Comparison of ENCODE assay signal across 1 cellular context in genomic region chr6:53309897-53310291, GRCh38.
TF ChIP-seq lines count a peak whose summit lies in the region.

No MANE protein-coding gene starts in this region.

TF ChIP-seq in SK-N-SH treated with all-trans-retinoic acid at 6 μM for 48 hours, 23 proteins besides CTCF, POLR2A, EP300 and RAD21 (continued from another document):
- TF ChIP-seq, protein P1, sequence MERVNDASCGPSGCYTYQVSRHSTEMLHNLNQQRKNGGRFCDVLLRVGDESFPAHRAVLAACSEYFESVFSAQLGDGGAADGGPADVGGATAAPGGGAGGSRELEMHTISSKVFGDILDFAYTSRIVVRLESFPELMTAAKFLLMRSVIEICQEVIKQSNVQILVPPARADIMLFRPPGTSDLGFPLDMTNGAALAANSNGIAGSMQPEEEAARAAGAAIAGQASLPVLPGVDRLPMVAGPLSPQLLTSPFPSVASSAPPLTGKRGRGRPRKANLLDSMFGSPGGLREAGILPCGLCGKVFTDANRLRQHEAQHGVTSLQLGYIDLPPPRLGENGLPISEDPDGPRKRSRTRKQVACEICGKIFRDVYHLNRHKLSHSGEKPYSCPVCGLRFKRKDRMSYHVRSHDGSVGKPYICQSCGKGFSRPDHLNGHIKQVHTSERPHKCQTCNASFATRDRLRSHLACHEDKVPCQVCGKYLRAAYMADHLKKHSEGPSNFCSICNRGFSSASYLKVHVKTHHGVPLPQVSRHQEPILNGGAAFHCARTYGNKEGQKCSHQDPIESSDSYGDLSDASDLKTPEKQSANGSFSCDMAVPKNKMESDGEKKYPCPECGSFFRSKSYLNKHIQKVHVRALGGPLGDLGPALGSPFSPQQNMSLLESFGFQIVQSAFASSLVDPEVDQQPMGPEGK (CRISPR knock-in tag; IDR thresholded peaks at IDR 0.05; ENCODE audit: borderline replicate concordance): no peak
- no peak for TF ChIP-seq ARNTL (CRISPR knock-in tag; IDR thresholded peaks at IDR 0.05; ENCODE audit: borderline replicate concordance, low read depth)
- TF ChIP-seq ZFP30 (CRISPR knock-in tag; IDR thresholded peaks at IDR 0.05): no peak
- TF ChIP-seq, protein P2, sequence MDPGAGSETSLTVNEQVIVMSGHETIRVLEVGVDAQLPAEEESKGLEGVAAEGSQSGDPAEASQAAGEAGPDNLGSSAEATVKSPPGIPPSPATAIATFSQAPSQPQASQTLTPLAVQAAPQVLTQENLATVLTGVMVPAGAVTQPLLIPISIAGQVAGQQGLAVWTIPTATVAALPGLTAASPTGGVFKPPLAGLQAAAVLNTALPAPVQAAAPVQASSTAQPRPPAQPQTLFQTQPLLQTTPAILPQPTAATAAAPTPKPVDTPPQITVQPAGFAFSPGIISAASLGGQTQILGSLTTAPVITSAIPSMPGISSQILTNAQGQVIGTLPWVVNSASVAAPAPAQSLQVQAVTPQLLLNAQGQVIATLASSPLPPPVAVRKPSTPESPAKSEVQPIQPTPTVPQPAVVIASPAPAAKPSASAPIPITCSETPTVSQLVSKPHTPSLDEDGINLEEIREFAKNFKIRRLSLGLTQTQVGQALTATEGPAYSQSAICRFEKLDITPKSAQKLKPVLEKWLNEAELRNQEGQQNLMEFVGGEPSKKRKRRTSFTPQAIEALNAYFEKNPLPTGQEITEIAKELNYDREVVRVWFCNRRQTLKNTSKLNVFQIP (CRISPR knock-in tag; IDR thresholded peaks at IDR 0.05; ENCODE audit: borderline replicate concordance, low read depth): no peak
